ENCODE assay signal across 14 cellular contexts in the genomic region with DNA sequence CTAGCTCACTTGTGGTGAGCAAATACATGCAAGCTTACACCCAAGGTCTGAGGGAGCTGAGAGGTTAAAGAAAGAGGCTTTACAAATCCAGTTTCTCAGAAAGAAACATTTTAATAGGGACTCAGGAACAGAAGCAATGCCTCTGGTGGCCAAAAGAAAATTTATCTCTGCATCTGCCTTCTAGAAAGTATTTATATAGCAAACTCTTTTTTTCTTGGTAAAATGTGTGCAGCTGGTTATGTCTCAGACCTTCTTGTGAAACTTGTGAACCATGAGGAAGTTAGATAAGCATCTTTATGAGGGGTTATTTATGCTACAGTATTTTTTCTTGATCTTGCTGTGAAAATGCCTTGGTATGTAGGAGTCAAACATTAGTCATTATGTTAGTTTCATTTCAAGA. TPM values are rescaled to one million over a fixed set of nuclear protein-coding genes. Genes with fewer than 3 reads are reported as not detected.
DNase-seq lines count a peak whose midpoint lies in the region; ATAC-seq, FAIRE-seq and TF ChIP-seq lines count a peak whose summit lies in the region.
"Had no signal": no experiment of that assay in that cellular context is flagged by ENCODE, and none has a peak within 500 bp of the region (broad histone marks: within the 10 kb centered on the region; RNA-seq: fewer than 3 reads in every experiment).

No MANE protein-coding gene starts in this region.

- H3K4me3 Mint-ChIP-seq in activated CD8-positive, alpha-beta memory T cell treated with anti-CD3 and anti-CD28 coated beads, Interleukin-2, amount 10 ng/mL, durations not matched to agents 7 days and 5 days: no peak overlapping the region
- H3K4me3 Mint-ChIP-seq in activated CD8-positive, alpha-beta T cell treated with anti-CD3 and anti-CD28 coated beads for 36 hours: no peak overlapping the region
- H3K4me3 Mint-ChIP-seq: brain; natural killer cell treated with Interleukin-12 subunit alpha and Interleukin-12 subunit beta and Interleukin-15 and Interleukin-18, amount 100 ng/mL, for 72 hours; WTC11 had no signal

- DNase-seq in activated CD8-positive, alpha-beta memory T cell treated with anti-CD3 and anti-CD28 coated beads, Interleukin-2, amount 10 ng/mL, durations not matched to agents 7 days and 5 days: no peak
- DNase-seq in activated CD8-positive, alpha-beta memory T cell treated with anti-CD3 and anti-CD28 coated beads, Interleukin-2, amount 50 U/mL, for 48 hours: no peak
- peak; percentile 4 for DNase-seq in activated CD8-positive, alpha-beta T cell treated with anti-CD3 and anti-CD28 coated beads for 36 hours
- DNase-seq in small intestine (peak; percentile 0), NCI-H1105 (lab: John Stamatoyannopoulos, UW) (no peak), NCI-H2029 treated with DMSO at 0.1 percent for 48 hours (lab: John Stamatoyannopoulos, UW) (no peak), AG08395 (ENCODE audit: low spot score) (no peak)
- DNase-seq: hypothalamus; NCI-H2107; stimulated activated CD4-positive, alpha-beta T cell treated with anti-CD3 and anti-CD28 coated beads, Interleukin-4, amount 100 ng/mL, for 1 hour had no signal

- CTCF ChIA-PET in activated CD8-positive, alpha-beta memory T cell treated with anti-CD3 and anti-CD28 coated beads, Interleukin-2, amount 10 ng/mL, durations not matched to agents 7 days and 5 days (lab: Charles Lee): no interaction called here
- CTCF ChIA-PET in activated CD8-positive, alpha-beta T cell treated with anti-CD3 and anti-CD28 coated beads for 36 hours (lab: Charles Lee): no interaction called here

- peak; percentile 36 for TF ChIP-seq CTCF in activated CD8-positive, alpha-beta T cell treated with anti-CD3 and anti-CD28 coated beads for 36 hours (IDR thresholded peaks at IDR 0.05)

- H3K4me1 ChIP-seq in small intestine (ENCODE audit: control insufficient read depth in 2 of 2, insufficient read depth in 1 of 2, low read depth in 1 of 2, low read length in 1 of 2): no peaks in the 10 kb centered on the region

- H3K36me3 ChIP-seq in KOPT-K1 (ENCODE audit: insufficient read depth, low read length) (no peaks in the 10 kb centered on the region), small intestine (ENCODE audit: control insufficient read depth in 2 of 2, insufficient read depth in 2 of 2, low read length in 2 of 2) (no peaks in the 10 kb centered on the region)

- peak overlapping the region; percentile 54 for H3K27ac Mint-ChIP-seq in activated CD8-positive, alpha-beta memory T cell treated with anti-CD3 and anti-CD28 coated beads, Interleukin-2, amount 10 ng/mL, durations not matched to agents 7 days and 5 days
- H3K27ac Mint-ChIP-seq in activated CD8-positive, alpha-beta T cell treated with anti-CD3 and anti-CD28 coated beads for 36 hours: peak overlapping the region; percentile 34
- H3K27ac Mint-ChIP-seq: brain; natural killer cell treated with Interleukin-12 subunit alpha and Interleukin-12 subunit beta and Interleukin-15 and Interleukin-18, amount 100 ng/mL, for 72 hours; WTC11 had no signal

- ATAC-seq in activated CD8-positive, alpha-beta memory T cell treated with anti-CD3 and anti-CD28 coated beads, Interleukin-2, amount 10 ng/mL, durations not matched to agents 7 days and 5 days: peak; percentile 57
- peak; percentile 81 for ATAC-seq in activated CD8-positive, alpha-beta T cell treated with anti-CD3 and anti-CD28 coated beads for 36 hours
- ATAC-seq: WTC11 had no signal

- H3K9me3 ChIP-seq in KOPT-K1 (ENCODE audit: insufficient read depth, low read length, poor library complexity, severe bottlenecking): no peaks in the 10 kb centered on the region
- no peaks in the 10 kb centered on the region for H3K9me3 ChIP-seq in small intestine (ENCODE audit: control insufficient read depth, low read depth)

- no peak for FAIRE-seq in small intestine (lab: Jason Lieb, UNC)

- H3K36me3 Mint-ChIP-seq in activated CD8-positive, alpha-beta memory T cell treated with anti-CD3 and anti-CD28 coated beads, Interleukin-2, amount 10 ng/mL, durations not matched to agents 7 days and 5 days: peaks cover 16% of the 10 kb centered on the region
- peaks cover 6% of the 10 kb centered on the region for H3K36me3 Mint-ChIP-seq in activated CD8-positive, alpha-beta T cell treated with anti-CD3 and anti-CD28 coated beads for 36 hours (ENCODE audit: low read depth)
- H3K36me3 Mint-ChIP-seq: brain, WTC11 had no signal

- peaks cover 7% of the 10 kb centered on the region for H3K9me3 Mint-ChIP-seq in activated CD8-positive, alpha-beta memory T cell treated with anti-CD3 and anti-CD28 coated beads, Interleukin-2, amount 10 ng/mL, durations not matched to agents 7 days and 5 days (ENCODE audit: low read depth)
- H3K9me3 Mint-ChIP-seq in activated CD8-positive, alpha-beta T cell treated with anti-CD3 and anti-CD28 coated beads for 36 hours: peaks cover 9% of the 10 kb centered on the region

- H3K27ac ChIP-seq in KOPT-K1 (ENCODE audit: low read depth, low read length, poor library complexity, severe bottlenecking) (peak overlapping the region; percentile 18), small intestine (ENCODE audit: low read depth in 1 of 2, low read length in 1 of 2) (no peak overlapping the region)

- POLR2A ChIA-PET in activated CD8-positive, alpha-beta T cell treated with anti-CD3 and anti-CD28 coated beads for 36 hours (lab: Charles Lee): no interaction called here

- H3K27me3 Mint-ChIP-seq in activated CD8-positive, alpha-beta memory T cell treated with anti-CD3 and anti-CD28 coated beads, Interleukin-2, amount 10 ng/mL, durations not matched to agents 7 days and 5 days: no peaks in the 10 kb centered on the region
- H3K27me3 Mint-ChIP-seq in activated CD8-positive, alpha-beta T cell treated with anti-CD3 and anti-CD28 coated beads for 36 hours: no peaks in the 10 kb centered on the region
- H3K27me3 Mint-ChIP-seq: brain had no signal

- H3K4me3 ChIP-seq in small intestine (ENCODE audit: low read depth in 1 of 2, low read length in 2 of 2): no peak overlapping the region

- H3K4me1 Mint-ChIP-seq in activated CD8-positive, alpha-beta memory T cell treated with anti-CD3 and anti-CD28 coated beads, Interleukin-2, amount 10 ng/mL, durations not matched to agents 7 days and 5 days: peaks cover 24% of the 10 kb centered on the region
- peaks cover 29% of the 10 kb centered on the region for H3K4me1 Mint-ChIP-seq in activated CD8-positive, alpha-beta T cell treated with anti-CD3 and anti-CD28 coated beads for 36 hours (ENCODE audit: low read depth)
- H3K4me1 Mint-ChIP-seq: brain, WTC11 had no signal

- no peaks in the 10 kb centered on the region for H3K27me3 ChIP-seq in small intestine (ENCODE audit: control insufficient read depth in 2 of 2, insufficient read depth in 2 of 2, low read length in 2 of 2)

- intact Hi-C loops in activated CD8-positive, alpha-beta T cell treated with anti-CD3 and anti-CD28 coated beads for 36 hours (cut with micrococcal nuclease): loop anchor here (2.0 kb wide), 1 partner anchor 139 kb away; no protein-coding TSS in a partner anchor

RNA-seq across cellular contexts. Expression of gene CYSLTR1, which starts 48.5 kb away (rescaled TPM):
- total RNA-seq in activated CD8-positive, alpha-beta memory T cell treated with anti-CD3 and anti-CD28 coated beads, Interleukin-2, amount 10 ng/mL, durations not matched to agents 7 days and 5 days: 1 to 10 TPM; 1.3 to 2.1 TPM
- total RNA-seq in activated CD8-positive, alpha-beta T cell treated with anti-CD3 and anti-CD28 coated beads for 36 hours: under 1 TPM; 0.29 to 0.45 TPM
- 1 to 10 TPM in 1 of 3 donors, under 1 TPM in 1, not detected in 1; 0.79 to 1.1 TPM for polyA plus RNA-seq in small intestine

Comparison
In these comparisons a context has a peak if more than half of its experiments do, and no peak if none do; other contexts are left out.
1. DNase-seq: peak in activated CD8-positive, alpha-beta T cell treated with anti-CD3 and anti-CD28 coated beads for 36 hours (single experiment) and small intestine (single experiment); none in activated CD8-positive, alpha-beta memory T cell treated with anti-CD3 and anti-CD28 coated beads, Interleukin-2, amount 10 ng/mL, durations not matched to agents 7 days and 5 days (single experiment), activated CD8-positive, alpha-beta memory T cell treated with anti-CD3 and anti-CD28 coated beads, Interleukin-2, amount 50 U/mL, for 48 hours (single experiment), NCI-H1105 (single experiment), NCI-H2029 treated with DMSO at 0.1 percent for 48 hours (single experiment) and AG08395 (single experiment).